In the genomic region with DNA sequence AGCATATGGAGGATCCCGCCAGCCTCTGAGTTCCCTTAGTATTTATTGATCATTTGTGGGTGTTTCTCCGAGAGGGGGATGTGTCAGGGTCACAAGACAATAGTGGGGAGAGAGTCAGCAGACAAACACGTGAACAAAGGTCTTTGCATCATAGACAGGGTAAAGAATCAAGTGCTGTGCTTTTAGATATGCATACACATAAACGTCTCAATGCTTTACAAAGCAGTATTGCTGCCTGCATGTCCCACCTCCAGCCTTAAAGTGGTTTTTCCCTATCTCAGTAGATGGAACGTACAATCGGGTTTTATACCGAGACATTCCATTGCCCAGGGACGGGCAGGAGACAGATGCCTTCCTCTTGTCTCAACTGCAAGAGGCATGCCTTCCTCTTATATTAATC, we compare ENCODE assay signal across 8 cellular contexts. TPM values are rescaled to one million over a fixed set of nuclear protein-coding genes. Genes with fewer than 3 reads are reported as not detected.
DNase-seq lines count a peak whose midpoint lies in the region; ATAC-seq and TF ChIP-seq lines count a peak whose summit lies in the region.
"Not testable (repeated sequence)": the region's sequence is repeated elsewhere in the genome, so short reads cannot be mapped to it uniquely, and the experiment has no call there.

No MANE protein-coding gene starts in this region.

- not testable (repeated sequence) for DNase-seq in GM23338 (ENCODE audit: low spot score); SJCRH30; natural killer cell treated with Interleukin-12 subunit alpha and Interleukin-12 subunit beta and Interleukin-15 and Interleukin-18, amount 100 ng/mL, for 72 hours (ENCODE audit: low spot score); stimulated activated effector memory CD8-positive, alpha-beta T cell treated with anti-CD3 and anti-CD28 coated beads, Interleukin-12 subunit alpha, Interleukin-12 subunit beta, amount 100 ng/mL, for 72 hours (ENCODE audit: low spot score in 2 of 2)

- not testable (repeated sequence) for ATAC-seq in GM23338; activated T-helper 17 cell treated with anti-CD3 and anti-CD28 coated beads, Interleukin-2, amount 50 U/mL, for 72 hours (replicated peaks); natural killer cell treated with Interleukin-12 subunit alpha and Interleukin-12 subunit beta and Interleukin-15 and Interleukin-18, amount 100 ng/mL, for 72 hours; stimulated activated effector memory CD8-positive, alpha-beta T cell treated with anti-CD3 and anti-CD28 coated beads, Interleukin-12 subunit alpha, Interleukin-12 subunit beta, amount 100 ng/mL, for 72 hours

- H3K27ac Mint-ChIP-seq in GM23338 = not testable (repeated sequence)
- H3K27ac Mint-ChIP-seq in activated T-helper 17 cell treated with anti-CD3 and anti-CD28 coated beads, Interleukin-2, amount 50 U/mL, for 72 hours = peak overlapping the region; percentile 72
- H3K27ac Mint-ChIP-seq in dendritic cell treated with granulocyte-macrophage colony-stimulating factor and Interleukin-4, amounts not matched to agents 40 ng/mL and 50 ng/mL, for 4 days = peak overlapping the region; percentile 94
- H3K27ac Mint-ChIP-seq in natural killer cell treated with Interleukin-12 subunit alpha and Interleukin-12 subunit beta and Interleukin-15 and Interleukin-18, amount 100 ng/mL, for 72 hours = peak overlapping the region; percentile 79 to 90
- peak overlapping the region; percentile 89 for H3K27ac Mint-ChIP-seq in stimulated activated effector memory CD8-positive, alpha-beta T cell treated with anti-CD3 and anti-CD28 coated beads, Interleukin-12 subunit alpha, Interleukin-12 subunit beta, amount 100 ng/mL, for 72 hours

- H3K4me2 ChIP-seq in GM23338 = peak overlapping the region; percentile 90

- not testable (repeated sequence) for TF ChIP-seq CTCF in 22Rv1 (IDR thresholded peaks at IDR 0.05); GM23338 (conservative IDR thresholded peaks at IDR 0.05; ENCODE audit: low read depth in 2 of 2)

- H3K4me3 ChIP-seq in GM23338 (peak overlapping the region; percentile 72; the same call in 1 of the 2 replicates), SJCRH30 (peak overlapping the region; percentile 51), iPS-15b (ENCODE audit: low read depth, low read length) (peak overlapping the region; percentile 56)

- peak overlapping the region; percentile 71 for H3K27ac ChIP-seq in 22Rv1
- H3K27ac ChIP-seq in GM23338 (ENCODE audit: low read depth); SJCRH30: not testable (repeated sequence)

- H3F3A ChIP-seq in GM23338 (replicated peaks; ENCODE audit: low read depth) = not testable (repeated sequence)

- not testable (repeated sequence) for H4K20me1 ChIP-seq in GM23338 (replicated peaks; ENCODE audit: insufficient read depth)

- H3K9me3 Mint-ChIP-seq in GM23338; activated T-helper 17 cell treated with anti-CD3 and anti-CD28 coated beads, Interleukin-2, amount 50 U/mL, for 72 hours; dendritic cell treated with granulocyte-macrophage colony-stimulating factor and Interleukin-4, amounts not matched to agents 40 ng/mL and 50 ng/mL, for 4 days; natural killer cell treated with Interleukin-12 subunit alpha and Interleukin-12 subunit beta and Interleukin-15 and Interleukin-18, amount 100 ng/mL, for 72 hours; stimulated activated effector memory CD8-positive, alpha-beta T cell treated with anti-CD3 and anti-CD28 coated beads, Interleukin-12 subunit alpha, Interleukin-12 subunit beta, amount 100 ng/mL, for 72 hours: not testable (repeated sequence)

- not testable (repeated sequence) for H3K79me2 ChIP-seq in GM23338 (replicated peaks; ENCODE audit: insufficient read depth)

- peak overlapping the region; percentile 97 for H2AFZ ChIP-seq in GM23338

- H3K4me1 ChIP-seq in GM23338 (ENCODE audit: insufficient read depth) = peaks cover 13% of the 10 kb centered on the region
- not testable (repeated sequence) for H3K4me1 ChIP-seq in SJCRH30; iPS-15b (ENCODE audit: control insufficient read depth, insufficient read depth, low read length)

- not testable (repeated sequence) for H3K9me3 ChIP-seq in SJCRH30 (replicated peaks); iPS-15b (ENCODE audit: control insufficient read depth, insufficient read depth, low read length)

- H3K27me3 ChIP-seq in GM23338 (ENCODE audit: insufficient read depth) (peaks cover 16% of the 10 kb centered on the region), iPS-15b (ENCODE audit: control insufficient read depth, insufficient read depth, low read length) (peaks cover 15% of the 10 kb centered on the region)
- H3K27me3 ChIP-seq in SJCRH30 = not testable (repeated sequence)

- not testable (repeated sequence) for H3K9ac ChIP-seq in iPS-15b (ENCODE audit: low read depth, low read length)

- H3K9me2 ChIP-seq in GM23338 (ENCODE audit: insufficient read depth) = not testable (repeated sequence)

- not testable (repeated sequence) for H3K36me3 ChIP-seq in GM23338 (ENCODE audit: insufficient read depth); SJCRH30; iPS-15b (ENCODE audit: control insufficient read depth, insufficient read depth, low read length)

- intact Hi-C loops in dendritic cell treated with granulocyte-macrophage colony-stimulating factor and Interleukin-4, amounts not matched to agents 40 ng/mL and 50 ng/mL, for 4 days (cut with micrococcal nuclease) = loop anchor here (2.0 kb wide), 1 partner anchor 58 kb away; a partner anchor contains a TSS

- peaks cover 32% of the 10 kb centered on the region for H3K27me3 Mint-ChIP-seq in GM23338 (ENCODE audit: insufficient read depth, low read depth, poor library complexity)
- H3K27me3 Mint-ChIP-seq in activated T-helper 17 cell treated with anti-CD3 and anti-CD28 coated beads, Interleukin-2, amount 50 U/mL, for 72 hours; dendritic cell treated with granulocyte-macrophage colony-stimulating factor and Interleukin-4, amounts not matched to agents 40 ng/mL and 50 ng/mL, for 4 days; natural killer cell treated with Interleukin-12 subunit alpha and Interleukin-12 subunit beta and Interleukin-15 and Interleukin-18, amount 100 ng/mL, for 72 hours: not testable (repeated sequence)

- H3K4me3 Mint-ChIP-seq in GM23338 = peak overlapping the region; percentile 74
- peak overlapping the region; percentile 84 for H3K4me3 Mint-ChIP-seq in activated T-helper 17 cell treated with anti-CD3 and anti-CD28 coated beads, Interleukin-2, amount 50 U/mL, for 72 hours
- H3K4me3 Mint-ChIP-seq in dendritic cell treated with granulocyte-macrophage colony-stimulating factor and Interleukin-4, amounts not matched to agents 40 ng/mL and 50 ng/mL, for 4 days = peak overlapping the region; percentile 81
- H3K4me3 Mint-ChIP-seq in natural killer cell treated with Interleukin-12 subunit alpha and Interleukin-12 subunit beta and Interleukin-15 and Interleukin-18, amount 100 ng/mL, for 72 hours = peak overlapping the region; percentile 91
- H3K4me3 Mint-ChIP-seq in stimulated activated effector memory CD8-positive, alpha-beta T cell treated with anti-CD3 and anti-CD28 coated beads, Interleukin-12 subunit alpha, Interleukin-12 subunit beta, amount 100 ng/mL, for 72 hours = peak overlapping the region; percentile 78

- peaks cover 21% of the 10 kb centered on the region for H3K4me1 Mint-ChIP-seq in GM23338
- H3K4me1 Mint-ChIP-seq in activated T-helper 17 cell treated with anti-CD3 and anti-CD28 coated beads, Interleukin-2, amount 50 U/mL, for 72 hours = not testable (repeated sequence)
- H3K4me1 Mint-ChIP-seq in dendritic cell treated with granulocyte-macrophage colony-stimulating factor and Interleukin-4, amounts not matched to agents 40 ng/mL and 50 ng/mL, for 4 days (ENCODE audit: low read depth) = peaks cover 68% of the 10 kb centered on the region
- H3K4me1 Mint-ChIP-seq in natural killer cell treated with Interleukin-12 subunit alpha and Interleukin-12 subunit beta and Interleukin-15 and Interleukin-18, amount 100 ng/mL, for 72 hours (ENCODE audit: low read depth in 2 of 2) = peaks cover 19 to 23% of the 10 kb centered on the region in 2 donors
- H3K4me1 Mint-ChIP-seq in stimulated activated effector memory CD8-positive, alpha-beta T cell treated with anti-CD3 and anti-CD28 coated beads, Interleukin-12 subunit alpha, Interleukin-12 subunit beta, amount 100 ng/mL, for 72 hours = peaks cover 28% of the 10 kb centered on the region

- H3K36me3 Mint-ChIP-seq in GM23338 (ENCODE audit: low read depth); activated T-helper 17 cell treated with anti-CD3 and anti-CD28 coated beads, Interleukin-2, amount 50 U/mL, for 72 hours (ENCODE audit: low read depth); dendritic cell treated with granulocyte-macrophage colony-stimulating factor and Interleukin-4, amounts not matched to agents 40 ng/mL and 50 ng/mL, for 4 days (ENCODE audit: low read depth); natural killer cell treated with Interleukin-12 subunit alpha and Interleukin-12 subunit beta and Interleukin-15 and Interleukin-18, amount 100 ng/mL, for 72 hours; stimulated activated effector memory CD8-positive, alpha-beta T cell treated with anti-CD3 and anti-CD28 coated beads, Interleukin-12 subunit alpha, Interleukin-12 subunit beta, amount 100 ng/mL, for 72 hours: not testable (repeated sequence)

RNA-seq across cellular contexts. Expression of a gene that starts 5.0 kb away (rescaled TPM):
- total RNA-seq in GM23338 (2014; rRNA removed; shearing (Covaris generic)) = 5.4 and 6.5 TPM in 2 replicates
- 2.1 and 3.1 TPM in 2 replicates for polyA plus RNA-seq in GM23338 (2016; fragmentation: Nextera tagmentation; extraction: Ambion mirVana)
- not detected in 2 replicates for total RNA-seq in SJCRH30 (2014; rRNA removed; shearing (Covaris generic))
- 10 to 100 TPM; 14.2 to 32.5 TPM for total RNA-seq in activated T-helper 17 cell treated with anti-CD3 and anti-CD28 coated beads, Interleukin-2, amount 50 U/mL, for 72 hours
- 10 to 100 TPM; 10.9 to 19.2 TPM for total RNA-seq in natural killer cell treated with Interleukin-12 subunit alpha and Interleukin-12 subunit beta and Interleukin-15 and Interleukin-18, amount 100 ng/mL, for 72 hours

RNA-seq across cellular contexts. Expression of a gene that starts 59.2 kb away (rescaled TPM):
- total RNA-seq in GM23338 (2014; rRNA removed; shearing (Covaris generic)) = 8.1 and 9.2 TPM in 2 replicates
- 5.4 and 6.1 TPM in 2 replicates for polyA plus RNA-seq in GM23338 (2016; fragmentation: Nextera tagmentation; extraction: Ambion mirVana)
- total RNA-seq in SJCRH30 (2014; rRNA removed; shearing (Covaris generic)) = not detected in 2 replicates
- 10 to 100 TPM; 13.0 to 59.1 TPM for total RNA-seq in activated T-helper 17 cell treated with anti-CD3 and anti-CD28 coated beads, Interleukin-2, amount 50 U/mL, for 72 hours
- total RNA-seq in natural killer cell treated with Interleukin-12 subunit alpha and Interleukin-12 subunit beta and Interleukin-15 and Interleukin-18, amount 100 ng/mL, for 72 hours = 10 to 100 TPM in 1 of 2 donors, 1 to 10 TPM in 1; 7.9 to 14.1 TPM
